In the genomic region with DNA sequence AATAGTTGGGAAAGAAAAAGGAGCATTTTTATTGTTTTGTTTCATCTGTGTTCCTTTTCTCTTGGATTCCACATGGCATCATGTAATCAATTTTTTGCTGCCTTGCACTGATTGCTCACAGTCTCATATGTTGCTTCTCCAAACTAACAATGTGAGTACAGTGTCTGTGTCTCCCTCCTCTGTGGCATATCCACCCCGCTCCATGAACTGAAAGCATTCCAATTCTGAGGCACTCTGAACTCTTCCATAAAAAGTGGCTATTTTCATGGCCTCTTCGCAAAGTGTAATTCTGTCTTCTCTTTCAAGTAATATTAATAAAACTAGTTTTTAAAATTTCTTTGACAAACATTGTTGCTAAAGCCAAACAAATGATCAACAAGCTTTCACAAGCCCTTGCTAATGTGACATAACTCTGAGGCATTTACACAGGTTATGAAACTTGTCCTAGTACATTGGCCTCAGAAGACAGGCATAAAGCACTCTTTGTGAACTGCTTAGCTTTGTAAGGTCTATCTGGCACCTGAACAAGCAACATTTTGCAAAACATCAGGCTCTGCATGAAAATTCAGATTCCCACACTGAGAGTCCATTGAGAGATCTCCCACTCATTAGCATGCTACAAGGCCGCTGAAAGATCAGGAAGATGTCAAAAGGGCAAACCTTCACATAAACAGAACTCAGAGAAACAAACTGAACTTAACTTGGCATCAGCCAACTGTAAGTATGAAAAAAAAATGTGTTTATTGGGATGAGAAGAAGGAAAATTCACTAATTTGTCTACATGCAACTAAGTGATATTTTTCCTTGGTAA, we compare ENCODE assay signal across 16 cellular contexts. TPM values are rescaled to one million over a fixed set of nuclear protein-coding genes. Genes with fewer than 3 reads are reported as not detected.
DNase-seq lines count a peak whose midpoint lies in the region; ATAC-seq lines count a peak whose summit lies in the region.
"Had no signal": no experiment of that assay in that cellular context is flagged by ENCODE, and none has a peak within 500 bp of the region (broad histone marks: within the 10 kb centered on the region; RNA-seq: fewer than 3 reads in every experiment).

No MANE protein-coding gene starts in this region.

- DNase-seq in cerebellar cortex (ENCODE audit: low spot score) (peak; percentile 24), left ventricle myocardium superior (no peak), sciatic nerve (ENCODE audit: low spot score) (no peak), NCI-H1930 (lab: John Stamatoyannopoulos, UW) (no peak)
- no peak for DNase-seq in activated T-helper 2 cell treated with anti-CD3 and anti-CD28 coated beads, Interferon-gamma antibody, Interleukin-2, Interleukin-4, amounts not matched to agents 10 μg/mL and 5 μg/mL and 100 μg/mL, durations not matched to agents 14 hours and 24 hours and 36 hours (ENCODE audit: low spot score)
- no peak for DNase-seq in central memory CD4-positive, alpha-beta T cell
- DNase-seq: activated naive CD8-positive, alpha-beta T cell treated with anti-CD3 and anti-CD28 coated beads, Interleukin-2, amount 10 ng/mL, durations not matched to agents 7 days and 5 days; effector memory CD8-positive, alpha-beta T cell; GF-D8; NCI-H446 had no signal

- 71% methylated on average over 3 of the region's 3 CpGs for WGBS in HUES64

- H3K27me3 ChIP-seq in HUES64 (ENCODE audit: insufficient read depth, low read length), result no peaks in the 10 kb centered on the region

- ATAC-seq in left ventricle myocardium superior (peak; percentile 77), sciatic nerve (peak; percentile 94), GM18498 (IDR thresholded peaks at IDR 0.05; ENCODE audit: unreplicated experiment) (no peak)
- ATAC-seq: effector memory CD8-positive, alpha-beta T cell; stimulated activated memory B cell treated with anti-CD40 and anti-IgM and Interleukin-4, amounts not matched to agents 10 μg/mL and 1 μg/mL and 100 μg/mL, for 72 hours had no signal

- no peaks in the 10 kb centered on the region for H3K9me3 ChIP-seq in HUES64 (ENCODE audit: insufficient read depth, low read depth, low read length)

- H3K4me3 ChIP-seq in HUES64 (ENCODE audit: low read length), result no peak overlapping the region

- no peak overlapping the region for H3K27ac Mint-ChIP-seq in activated T-helper 2 cell treated with anti-CD3 and anti-CD28 coated beads, Interferon-gamma antibody, Interleukin-2, Interleukin-4, amounts not matched to agents 10 μg/mL and 5 μg/mL and 100 μg/mL, durations not matched to agents 14 hours and 24 hours and 36 hours
- H3K27ac Mint-ChIP-seq: activated naive CD8-positive, alpha-beta T cell treated with anti-CD3 and anti-CD28 coated beads, Interleukin-2, amount 10 ng/mL, durations not matched to agents 7 days and 5 days; effector memory CD8-positive, alpha-beta T cell; stimulated activated memory B cell treated with anti-CD40 and anti-IgM and Interleukin-4, amounts not matched to agents 10 μg/mL and 1 μg/mL and 100 μg/mL, for 72 hours had no signal

- H3K4me3 Mint-ChIP-seq in activated T-helper 2 cell treated with anti-CD3 and anti-CD28 coated beads, Interferon-gamma antibody, Interleukin-2, Interleukin-4, amounts not matched to agents 10 μg/mL and 5 μg/mL and 100 μg/mL, durations not matched to agents 14 hours and 24 hours and 36 hours (ENCODE audit: low read depth), result no peak overlapping the region
- H3K4me3 Mint-ChIP-seq: activated naive CD8-positive, alpha-beta T cell treated with anti-CD3 and anti-CD28 coated beads, Interleukin-2, amount 10 ng/mL, durations not matched to agents 7 days and 5 days; effector memory CD8-positive, alpha-beta T cell; neural crest cell; stimulated activated memory B cell treated with anti-CD40 and anti-IgM and Interleukin-4, amounts not matched to agents 10 μg/mL and 1 μg/mL and 100 μg/mL, for 72 hours had no signal

- H3K27me3 Mint-ChIP-seq in activated T-helper 2 cell treated with anti-CD3 and anti-CD28 coated beads, Interferon-gamma antibody, Interleukin-2, Interleukin-4, amounts not matched to agents 10 μg/mL and 5 μg/mL and 100 μg/mL, durations not matched to agents 14 hours and 24 hours and 36 hours (ENCODE audit: low read depth), result no peaks in the 10 kb centered on the region
- H3K27me3 Mint-ChIP-seq: activated naive CD8-positive, alpha-beta T cell treated with anti-CD3 and anti-CD28 coated beads, Interleukin-2, amount 10 ng/mL, durations not matched to agents 7 days and 5 days; effector memory CD8-positive, alpha-beta T cell; stimulated activated memory B cell treated with anti-CD40 and anti-IgM and Interleukin-4, amounts not matched to agents 10 μg/mL and 1 μg/mL and 100 μg/mL, for 72 hours had no signal

- H3K4me1 Mint-ChIP-seq in activated T-helper 2 cell treated with anti-CD3 and anti-CD28 coated beads, Interferon-gamma antibody, Interleukin-2, Interleukin-4, amounts not matched to agents 10 μg/mL and 5 μg/mL and 100 μg/mL, durations not matched to agents 14 hours and 24 hours and 36 hours (ENCODE audit: low read depth), result no peaks in the 10 kb centered on the region
- H3K4me1 Mint-ChIP-seq: activated naive CD8-positive, alpha-beta T cell treated with anti-CD3 and anti-CD28 coated beads, Interleukin-2, amount 10 ng/mL, durations not matched to agents 7 days and 5 days; stimulated activated memory B cell treated with anti-CD40 and anti-IgM and Interleukin-4, amounts not matched to agents 10 μg/mL and 1 μg/mL and 100 μg/mL, for 72 hours had no signal

- H3K36me3 ChIP-seq in HUES64 (ENCODE audit: insufficient read depth, low read length), result no peaks in the 10 kb centered on the region

- intact Hi-C loops in left ventricle myocardium superior (cut with micrococcal nuclease) (no loop called here), sciatic nerve (cut with DNase I) (no loop called here)
- intact Hi-C loops in activated T-helper 2 cell treated with anti-CD3 and anti-CD28 coated beads, Interferon-gamma antibody, Interleukin-2, Interleukin-4, amounts not matched to agents 10 μg/mL and 5 μg/mL and 100 μg/mL, durations not matched to agents 14 hours and 24 hours and 36 hours (cut with micrococcal nuclease), result no loop called here

- H3K27ac ChIP-seq in HUES64 (ENCODE audit: low read depth, low read length), result peak overlapping the region; percentile 15; the same call in 1 of the 2 replicates
- H3K27ac ChIP-seq: C4-2B, RWPE1 had no signal

- H3K36me3 Mint-ChIP-seq in activated T-helper 2 cell treated with anti-CD3 and anti-CD28 coated beads, Interferon-gamma antibody, Interleukin-2, Interleukin-4, amounts not matched to agents 10 μg/mL and 5 μg/mL and 100 μg/mL, durations not matched to agents 14 hours and 24 hours and 36 hours (ENCODE audit: low read depth), result peaks cover 7% of the 10 kb centered on the region

- no peaks in the 10 kb centered on the region for H3K9me3 Mint-ChIP-seq in activated T-helper 2 cell treated with anti-CD3 and anti-CD28 coated beads, Interferon-gamma antibody, Interleukin-2, Interleukin-4, amounts not matched to agents 10 μg/mL and 5 μg/mL and 100 μg/mL, durations not matched to agents 14 hours and 24 hours and 36 hours
- H3K9me3 Mint-ChIP-seq: activated naive CD8-positive, alpha-beta T cell treated with anti-CD3 and anti-CD28 coated beads, Interleukin-2, amount 10 ng/mL, durations not matched to agents 7 days and 5 days; neural crest cell had no signal

- H3K9ac ChIP-seq in HUES64 (ENCODE audit: low read depth, low read length), result no peak overlapping the region; the same call in 1 of the 2 replicates

- peaks cover 24% of the 10 kb centered on the region for H3K4me1 ChIP-seq in HUES64 (ENCODE audit: insufficient read depth, low read length)

RNA-seq across cellular contexts. Expression of a gene that starts 33.0 kb away (rescaled TPM):
- 1.8 TPM for polyA plus RNA-seq in HUES64 (2013, experiment 1 of 2)
- 1.1 TPM for polyA plus RNA-seq in HUES64 (2013, experiment 2 of 2)
- total RNA-seq in left ventricle myocardium superior (0.50 TPM), sciatic nerve (2.5 TPM)
- 2.4 TPM in 2 replicates for total RNA-seq in activated T-helper 2 cell treated with anti-CD3 and anti-CD28 coated beads, Interferon-gamma antibody, Interleukin-2, Interleukin-4, amounts not matched to agents 10 μg/mL and 5 μg/mL and 100 μg/mL, durations not matched to agents 14 hours and 24 hours and 36 hours

RNA-seq across cellular contexts. Expression of a gene that starts 39.9 kb away (rescaled TPM):
- polyA plus RNA-seq in HUES64 (2013, experiment 1 of 2), result 22.0 TPM
- 26.8 TPM for polyA plus RNA-seq in HUES64 (2013, experiment 2 of 2)
- total RNA-seq in left ventricle myocardium superior, result 35.5 TPM
- total RNA-seq in sciatic nerve, result 39.6 TPM
- 36.0 and 36.2 TPM in 2 replicates for total RNA-seq in activated T-helper 2 cell treated with anti-CD3 and anti-CD28 coated beads, Interferon-gamma antibody, Interleukin-2, Interleukin-4, amounts not matched to agents 10 μg/mL and 5 μg/mL and 100 μg/mL, durations not matched to agents 14 hours and 24 hours and 36 hours

RNA-seq across cellular contexts. Expression of a gene that starts 40.0 kb away (rescaled TPM):
- 17.1 TPM for polyA plus RNA-seq in HUES64 (2013, experiment 1 of 2)
- 18.6 TPM for polyA plus RNA-seq in HUES64 (2013, experiment 2 of 2)
- total RNA-seq in left ventricle myocardium superior, result 11.7 TPM
- total RNA-seq in sciatic nerve, result 30.0 TPM
- total RNA-seq in activated T-helper 2 cell treated with anti-CD3 and anti-CD28 coated beads, Interferon-gamma antibody, Interleukin-2, Interleukin-4, amounts not matched to agents 10 μg/mL and 5 μg/mL and 100 μg/mL, durations not matched to agents 14 hours and 24 hours and 36 hours, result 24.3 and 26.4 TPM in 2 replicates

RNA-seq across cellular contexts. Expression of a gene that starts 59.2 kb away (rescaled TPM):
- 14.9 TPM for polyA plus RNA-seq in HUES64 (2013, experiment 1 of 2)
- 15.7 TPM for polyA plus RNA-seq in HUES64 (2013, experiment 2 of 2)
- 6.0 TPM for total RNA-seq in left ventricle myocardium superior
- total RNA-seq in sciatic nerve, result 0.80 TPM
- total RNA-seq in activated T-helper 2 cell treated with anti-CD3 and anti-CD28 coated beads, Interferon-gamma antibody, Interleukin-2, Interleukin-4, amounts not matched to agents 10 μg/mL and 5 μg/mL and 100 μg/mL, durations not matched to agents 14 hours and 24 hours and 36 hours, result 22.4 and 25.3 TPM in 2 replicates
